25 cellular contexts compared by ENCODE assay signal in the genomic region with DNA sequence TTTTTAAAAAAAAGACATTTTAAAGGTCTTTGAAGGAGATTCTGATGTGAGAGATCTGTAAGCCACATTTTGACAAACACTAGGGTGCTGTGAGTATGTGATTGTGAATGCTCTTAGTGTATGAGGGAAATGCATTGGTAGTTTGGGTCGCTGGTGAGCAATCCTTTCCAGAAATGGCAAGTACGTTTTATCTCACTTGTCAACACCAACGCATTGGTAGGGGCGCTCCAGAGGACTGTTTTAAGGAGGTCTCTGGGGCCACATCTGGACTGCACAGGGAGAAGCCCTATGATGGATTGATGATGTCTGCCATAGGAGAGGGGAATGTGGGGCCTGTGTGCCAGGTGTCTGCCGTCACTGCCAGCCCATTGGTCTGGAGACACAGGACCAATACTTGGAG.
DNase-seq lines count a peak whose midpoint lies in the region; ATAC-seq and TF ChIP-seq lines count a peak whose summit lies in the region.
"Had no signal": no experiment of that assay in that cellular context is flagged by ENCODE, and none has a peak within 500 bp of the region (broad histone marks: within the 10 kb centered on the region; RNA-seq: fewer than 3 reads in every experiment).

No MANE protein-coding gene starts in this region.

- H4K91ac ChIP-seq in IMR-90 (ENCODE audit: insufficient read depth, low read depth, low read length): no peak overlapping the region
- no peak overlapping the region for H4K91ac ChIP-seq in mesenchymal stem cell (ENCODE audit: low read length)
- no peak overlapping the region for H4K91ac ChIP-seq in trophoblast cell (ENCODE audit: low read depth, low read length)

- H2BK120ac ChIP-seq in IMR-90 (ENCODE audit: low read depth, low read length): no peak overlapping the region
- no peak overlapping the region for H2BK120ac ChIP-seq in mesenchymal stem cell (ENCODE audit: low read depth, low read length)
- no peak overlapping the region for H2BK120ac ChIP-seq in trophoblast cell (ENCODE audit: insufficient read depth, low read length, poor library complexity)

- H3K27ac ChIP-seq in IMR-90 (ENCODE audit: insufficient read depth, low read length) (no peak overlapping the region), mesenchymal stem cell (ENCODE audit: low read length, poor library complexity, severe bottlenecking) (no peak overlapping the region), neural progenitor cell (no peak overlapping the region), trophoblast cell (ENCODE audit: low read depth, low read length) (no peak overlapping the region), tibial nerve (no peak overlapping the region)

- H3K23ac ChIP-seq in IMR-90 (ENCODE audit: low read depth, low read length) (no peak overlapping the region), mesenchymal stem cell (ENCODE audit: low read length in 2 of 2) (no peak overlapping the region), trophoblast cell (ENCODE audit: low read length) (no peak overlapping the region)

- CTCF ChIA-PET in IMR-90 (lab: Yijun Ruan, JAX): no interaction called here

- in situ Hi-C loops in IMR-90 (cut with MboI; ENCODE audit: low sequenced_read_pairs): no loop called here

- no peak overlapping the region for H2AK5ac ChIP-seq in IMR-90 (ENCODE audit: low read depth, low read length)
- no peak overlapping the region for H2AK5ac ChIP-seq in mesenchymal stem cell (ENCODE audit: low read length, severe bottlenecking)
- peak overlapping the region; percentile 24 for H2AK5ac ChIP-seq in trophoblast cell (ENCODE audit: low read length)

- H2BK12ac ChIP-seq in mesenchymal stem cell (ENCODE audit: low read length in 2 of 2): peak overlapping the region in 1 of 2 experiments; percentile 74
- peak overlapping the region; percentile 39 for H2BK12ac ChIP-seq in trophoblast cell (ENCODE audit: low read length)

- no peaks in the 10 kb centered on the region for H3K36me3 ChIP-seq in IMR-90 (ENCODE audit: control insufficient read depth, insufficient read depth, low read length)
- H3K36me3 ChIP-seq in mesenchymal stem cell (ENCODE audit: control insufficient read depth in 1 of 2, insufficient read depth in 2 of 2, low read depth in 1 of 2, low read length in 2 of 2): no peaks in the 10 kb centered on the region
- no peaks in the 10 kb centered on the region for H3K36me3 ChIP-seq in neural progenitor cell
- H3K36me3 ChIP-seq in trophoblast cell (ENCODE audit: control insufficient read depth in 1 of 2, insufficient read depth in 2 of 2, low read length in 2 of 2): no peaks in the 10 kb centered on the region
- H3K36me3 ChIP-seq in tibial nerve: no peaks in the 10 kb centered on the region
- H3K36me3 ChIP-seq: BE2C, BLaER1 had no signal

- dilution Hi-C loops in IMR-90 (cut with HindIII; ENCODE audit: low sequenced_read_pairs, unreplicated experiment): no loop called here

- H3K14ac ChIP-seq in IMR-90 (replicated peaks; ENCODE audit: low read depth, low read length) (no peak overlapping the region), mesenchymal stem cell (ENCODE audit: low read length in 2 of 2) (no peak overlapping the region), trophoblast cell (ENCODE audit: low read length) (no peak overlapping the region)

- TF ChIP-seq CTCF in IMR-90 (conservative IDR thresholded peaks at IDR 0.05; ENCODE audit: low read depth, low read length): no peak
- TF ChIP-seq CTCF in neural progenitor cell (IDR thresholded peaks at IDR 0.05): no peak
- no peak for TF ChIP-seq CTCF in tibial nerve (IDR thresholded peaks at IDR 0.05)

- no peak overlapping the region for H2AFZ ChIP-seq in IMR-90 (replicated peaks; ENCODE audit: low read length, poor library complexity)
- H2AFZ ChIP-seq in mesenchymal stem cell (ENCODE audit: low read depth, low read length): no peak overlapping the region
- no peak overlapping the region for H2AFZ ChIP-seq in neural progenitor cell (replicated peaks)
- H2AFZ ChIP-seq in trophoblast cell (ENCODE audit: insufficient read depth, low read length, poor library complexity): no peak overlapping the region

- H3K27ac Mint-ChIP-seq in neural progenitor cell: peak overlapping the region; percentile 88
- H3K27ac Mint-ChIP-seq: CD14-positive monocyte; CD4-positive, alpha-beta memory T cell; CD4-positive, CD25-positive, alpha-beta regulatory T cell; CD8-positive, alpha-beta memory T cell had no signal

- H2BK20ac ChIP-seq in IMR-90 (ENCODE audit: low read depth, low read length): no peak overlapping the region

- no peak overlapping the region for H3K56ac ChIP-seq in IMR-90 (ENCODE audit: extremely low read depth, insufficient read depth, low read length)

- H4K8ac ChIP-seq in IMR-90 (ENCODE audit: low read depth in 2 of 2, low read length in 2 of 2) (no peak overlapping the region), mesenchymal stem cell (ENCODE audit: low read length) (no peak overlapping the region), trophoblast cell (ENCODE audit: low read depth, low read length) (no peak overlapping the region)

- H3K4me2 ChIP-seq in IMR-90 (ENCODE audit: low read depth, low read length): no peak overlapping the region
- H3K4me2 ChIP-seq in mesenchymal stem cell (ENCODE audit: low read length, poor library complexity, severe bottlenecking): no peak overlapping the region
- H3K4me2 ChIP-seq in neural progenitor cell: no peak overlapping the region
- no peak overlapping the region for H3K4me2 ChIP-seq in trophoblast cell (ENCODE audit: low read length)

- no peaks in the 10 kb centered on the region for H3K36me3 Mint-ChIP-seq in neural progenitor cell
- H3K36me3 Mint-ChIP-seq: CD14-positive monocyte; CD4-positive, alpha-beta memory T cell; CD4-positive, CD25-positive, alpha-beta regulatory T cell; CD8-positive, alpha-beta memory T cell had no signal

- TF ChIP-seq POLR2A in IMR-90 (IDR thresholded peaks at IDR 0.05; ENCODE audit: low read depth, low read length) (no peak), tibial nerve (IDR thresholded peaks at IDR 0.05) (no peak)

- no peak overlapping the region for H3K4me3 ChIP-seq in IMR-90 (ENCODE audit: insufficient read depth, low read depth, low read length)
- H3K4me3 ChIP-seq in mesenchymal stem cell (ENCODE audit: insufficient read depth in 1 of 2, low read depth in 1 of 2, low read length in 2 of 2): no peak overlapping the region
- no peak overlapping the region for H3K4me3 ChIP-seq in neural progenitor cell
- no peak overlapping the region for H3K4me3 ChIP-seq in trophoblast cell (ENCODE audit: low read depth, low read length)
- H3K4me3 ChIP-seq in tibial nerve: no peak overlapping the region
- H3K4me3 ChIP-seq: BLaER1, GM12878 had no signal

- BruUV-seq in IMR-90 (replicated peaks; lab: Mats Ljungman, UMichigan): no TSS peak

- WGBS in IMR-90 (ENCODE audit: extremely low coverage in 2 of 2, insufficient read length in 1 of 2), 2 experiments: 100% methylated on average over 1 of the region's 5 CpGs; no CpG with 5 or more reads in 1 of the 2 experiments
- WGBS in mesenchymal stem cell: 95% methylated on average over 5 of the region's 5 CpGs
- WGBS in trophoblast cell (ENCODE audit: extremely low coverage, insufficient coverage, insufficient read length): no CpG with 5 or more reads among the region's 5 CpGs
- 89 to 94% methylated on average over 5 of the region's 5 CpGs for WGBS in tibial nerve, 2 donors

- H2AK9ac ChIP-seq in IMR-90 (replicated peaks; ENCODE audit: low read depth, low read length, poor library complexity): no peak overlapping the region

- no peak for TF ChIP-seq RAD21 in IMR-90 (IDR thresholded peaks at IDR 0.05; ENCODE audit: low read length)

- TF ChIP-seq EP300 in tibial nerve (IDR thresholded peaks at IDR 0.05): no peak

- H3K9me1 ChIP-seq in IMR-90 (ENCODE audit: insufficient read depth, low read length): peaks cover 3% of the 10 kb centered on the region; the same call in 1 of the 2 replicates

- H2BK15ac ChIP-seq in IMR-90 (ENCODE audit: low read depth, low read length) (0 out of 3 replicates have a peak overlapping the region, but pooled peaks have one; percentile 25), mesenchymal stem cell (ENCODE audit: low read depth, poor library complexity, severe bottlenecking) (peak overlapping the region; percentile 29)

- H3K79me1 ChIP-seq in IMR-90 (ENCODE audit: low read depth in 1 of 2, low read length in 2 of 2) (no peaks in the 10 kb centered on the region), mesenchymal stem cell (replicated peaks; ENCODE audit: low read length, poor library complexity, severe bottlenecking) (no peaks in the 10 kb centered on the region), trophoblast cell (ENCODE audit: low read length) (peaks cover 24% of the 10 kb centered on the region)

- no peaks in the 10 kb centered on the region for H3K27me3 ChIP-seq in IMR-90 (ENCODE audit: control insufficient read depth, insufficient read depth, low read length)
- H3K27me3 ChIP-seq in mesenchymal stem cell (ENCODE audit: control insufficient read depth in 1 of 2, insufficient read depth in 1 of 2, low read length in 2 of 2): no peaks in the 10 kb centered on the region
- H3K27me3 ChIP-seq in neural progenitor cell: no peaks in the 10 kb centered on the region
- H3K27me3 ChIP-seq in trophoblast cell (ENCODE audit: insufficient read depth, low read length): no peaks in the 10 kb centered on the region
- no peaks in the 10 kb centered on the region for H3K27me3 ChIP-seq in tibial nerve
- H3K27me3 ChIP-seq: BE2C, BLaER1 had no signal

- H3F3A ChIP-seq in neural progenitor cell (ENCODE audit: low read depth): peaks cover 22% of the 10 kb centered on the region

- no peak overlapping the region for H4K5ac ChIP-seq in IMR-90 (ENCODE audit: low read depth, low read length)

- no peak overlapping the region for H3K4me3 Mint-ChIP-seq in neural progenitor cell
- H3K4me3 Mint-ChIP-seq: CD14-positive monocyte; CD4-positive, alpha-beta memory T cell; CD4-positive, CD25-positive, alpha-beta regulatory T cell; CD8-positive, alpha-beta memory T cell had no signal

- H3K27me3 Mint-ChIP-seq in neural progenitor cell (ENCODE audit: insufficient read depth, low read depth): peaks cover 13% of the 10 kb centered on the region
- H3K27me3 Mint-ChIP-seq: CD4-positive, alpha-beta memory T cell; CD8-positive, alpha-beta memory T cell had no signal

- intact Hi-C loops in IMR-90 (cut with micrococcal nuclease): no loop called here

- no peaks in the 10 kb centered on the region for H3K79me2 ChIP-seq in neural progenitor cell (ENCODE audit: low read depth)
- peaks cover under 1% of the 10 kb centered on the region for H3K79me2 ChIP-seq in trophoblast cell (ENCODE audit: control insufficient read depth, insufficient read depth, low read length, poor library complexity)

- ATAC-seq in IMR-90 (ENCODE audit: low read depth) (no peak), HG02885 (IDR thresholded peaks at IDR 0.05; ENCODE audit: poor library complexity, unreplicated experiment) (no peak)

- H3K18ac ChIP-seq in IMR-90 (ENCODE audit: low read depth, low read length) (no peak overlapping the region), mesenchymal stem cell (ENCODE audit: low read depth in 1 of 2, low read length in 2 of 2) (no peak overlapping the region), trophoblast cell (ENCODE audit: low read length) (no peak overlapping the region)

- H3K9me3 ChIP-seq in IMR-90 (ENCODE audit: control insufficient read depth, insufficient read depth, low read length) (no peaks in the 10 kb centered on the region), mesenchymal stem cell (ENCODE audit: control insufficient read depth, low read length) (no peaks in the 10 kb centered on the region), neural progenitor cell (ENCODE audit: low read depth) (no peaks in the 10 kb centered on the region), trophoblast cell (ENCODE audit: insufficient read depth, low read depth, low read length) (no peaks in the 10 kb centered on the region), tibial nerve (no peaks in the 10 kb centered on the region)
- H3K9me3 ChIP-seq: BE2C, BLaER1 had no signal

- H2BK5ac ChIP-seq in IMR-90 (ENCODE audit: low read depth, low read length, poor library complexity, severe bottlenecking) (no peak overlapping the region), mesenchymal stem cell (ENCODE audit: low read depth, low read length, poor library complexity, severe bottlenecking) (no peak overlapping the region), trophoblast cell (ENCODE audit: low read depth, low read length, poor library complexity) (no peak overlapping the region)

- POLR2A ChIA-PET in IMR-90 (lab: Charles Lee; ENCODE audit: unreplicated experiment): no interaction called here

- peaks cover 18% of the 10 kb centered on the region for H3K9me3 Mint-ChIP-seq in neural progenitor cell

- H4K20me1 ChIP-seq in IMR-90 (ENCODE audit: insufficient read depth, low read length) (no peaks in the 10 kb centered on the region), neural progenitor cell (ENCODE audit: low read depth) (no peaks in the 10 kb centered on the region)
- H4K20me1 ChIP-seq: BLaER1 had no signal

- H3K4me1 Mint-ChIP-seq in neural progenitor cell: peaks cover 70% of the 10 kb centered on the region
- H3K4me1 Mint-ChIP-seq: CD4-positive, alpha-beta memory T cell; CD4-positive, CD25-positive, alpha-beta regulatory T cell; CD8-positive, alpha-beta memory T cell had no signal

- H4K12ac ChIP-seq in trophoblast cell (ENCODE audit: low read depth, low read length): no peak overlapping the region

- H3K9ac ChIP-seq in IMR-90 (ENCODE audit: low read depth, low read length) (no peak overlapping the region), mesenchymal stem cell (ENCODE audit: low read length) (no peak overlapping the region), neural progenitor cell (no peak overlapping the region), trophoblast cell (ENCODE audit: low read length) (no peak overlapping the region)
- H3K9ac ChIP-seq: BLaER1 had no signal

- H3K4me1 ChIP-seq in IMR-90 (ENCODE audit: control insufficient read depth, insufficient read depth, low read length) (peaks cover 15% of the 10 kb centered on the region), mesenchymal stem cell (ENCODE audit: control insufficient read depth, insufficient read depth, low read depth, low read length) (peaks cover 2% of the 10 kb centered on the region), neural progenitor cell (peaks cover 43% of the 10 kb centered on the region), trophoblast cell (ENCODE audit: control insufficient read depth in 1 of 2, insufficient read depth in 2 of 2, low read length in 2 of 2) (peaks cover 9 to 14% of the 10 kb centered on the region in 2 experiments), tibial nerve (peaks cover 0 to 10% (median 4%) of the 10 kb centered on the region in 4 donors)

- H3K4ac ChIP-seq in IMR-90 (ENCODE audit: low read depth, low read length) (no peak overlapping the region), mesenchymal stem cell (ENCODE audit: low read depth in 1 of 2, low read length in 2 of 2) (no peak overlapping the region), trophoblast cell (ENCODE audit: low read depth, low read length) (no peak overlapping the region)

- no peak for DNase-seq in IMR-90
- DNase-seq in mesenchymal stem cell: no peak
- no peak for DNase-seq in neural progenitor cell (ENCODE audit: low spot score)
- DNase-seq in trophoblast cell: no peak
- no peak for DNase-seq in T-helper 9 cell
- no peak for DNase-seq in tibial nerve (ENCODE audit: low spot score in 2 of 2)
- DNase-seq: 8988T; ACHN; BE2C; C1 segment of cervical spinal cord; CD4-positive, alpha-beta memory T cell; CD4-positive, CD25-positive, alpha-beta regulatory T cell; CD8-positive, alpha-beta memory T cell; COR-L47; DMS 273 treated with DMSO at 0.1 percent for 48 hours; DMS153; DMS53; DMS79; DND-41; EL; GDM1 had no signal
